In the genomic region with DNA sequence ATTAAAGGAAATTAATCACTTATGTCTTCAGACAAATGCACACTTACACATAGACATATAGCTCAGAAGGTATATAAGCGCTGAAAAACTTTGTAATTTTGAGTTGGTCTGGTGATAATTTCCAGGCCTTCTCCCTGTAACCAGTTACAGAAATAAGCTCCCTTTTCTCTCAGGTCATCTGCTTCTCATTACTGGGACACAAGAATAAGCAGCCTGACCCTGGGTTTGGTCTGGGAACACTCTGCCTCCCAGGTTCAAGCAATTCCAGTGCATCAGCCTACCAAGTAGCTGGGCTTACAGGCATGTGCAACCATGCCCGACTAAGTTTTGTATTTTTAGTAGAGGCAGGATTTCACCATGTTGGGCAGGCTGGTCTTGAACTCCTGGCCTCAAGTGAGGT, we compare ENCODE assay signal across 24 cellular contexts.
A peak's percentile ranks its signal among the peaks of the same experiment; 100 is the strongest.
DNase-seq lines count a peak whose midpoint lies in the region; ATAC-seq and TF ChIP-seq lines count a peak whose summit lies in the region.
"Had no signal": no experiment of that assay in that cellular context is flagged by ENCODE, and none has a peak within 500 bp of the region (broad histone marks: within the 10 kb centered on the region; RNA-seq: fewer than 3 reads in every experiment).

No MANE protein-coding gene starts in this region.

- peak; percentile 4 for DNase-seq in SK-N-SH
- peak; percentile 68 for DNase-seq in fibroblast of gingiva (ENCODE audit: low read depth)
- DNase-seq in mesenchymal stem cell = no peak
- no peak for DNase-seq in glomerular visceral epithelial cell (ENCODE audit: extremely low spot score)
- no peak for DNase-seq in NCI-H128 (lab: John Stamatoyannopoulos, UW; ENCODE audit: unreplicated experiment)
- no peak for DNase-seq in activated T-helper 2 cell treated with anti-CD3 and anti-CD28 coated beads, Interferon-gamma antibody, Interleukin-2, Interleukin-4, amounts not matched to agents 10 μg/mL and 5 μg/mL and 100 μg/mL, durations not matched to agents 14 hours and 24 hours and 36 hours (ENCODE audit: low spot score)
- no peak for DNase-seq in NCI-H1930 (lab: John Stamatoyannopoulos, UW)
- DNase-seq: 8988T; BE2C; Caco-2; CD4-positive, CD25-positive, alpha-beta regulatory T cell; GDM1; HCEC 1CT; Kasumi-1; MG63; NCI-H1092 treated with DMSO at 0.1 percent for 48 hours; NCI-H2227 treated with DMSO at 0.1 percent for 48 hours; NCI-H524; PC-3; RPMI8226; SHP77 treated with DMSO at 0.1 percent for 48 hours had no signal

- TF ChIP-seq CTCF in SK-N-SH (IDR thresholded peaks at IDR 0.05) = no peak

- H3K27me3 ChIP-seq in SK-N-SH (ENCODE audit: insufficient read depth) (no peaks in the 10 kb centered on the region), mesenchymal stem cell (ENCODE audit: control insufficient read depth in 1 of 2, insufficient read depth in 1 of 2, low read length in 2 of 2) (no peaks in the 10 kb centered on the region)
- H3K27me3 ChIP-seq: MG63 had no signal

- H3K4me3 Mint-ChIP-seq in activated T-helper 2 cell treated with anti-CD3 and anti-CD28 coated beads, Interferon-gamma antibody, Interleukin-2, Interleukin-4, amounts not matched to agents 10 μg/mL and 5 μg/mL and 100 μg/mL, durations not matched to agents 14 hours and 24 hours and 36 hours (ENCODE audit: low read depth) = no peak overlapping the region
- H3K4me3 Mint-ChIP-seq: CD4-positive, CD25-positive, alpha-beta regulatory T cell; GM23338; IgD-negative memory B cell had no signal

- H3K14ac ChIP-seq in mesenchymal stem cell (ENCODE audit: low read length in 2 of 2) = peak overlapping the region in 1 of 2 experiments; percentile 55

- no peaks in the 10 kb centered on the region for H3K36me3 ChIP-seq in SK-N-SH (replicated peaks in 1 of 2; ENCODE audit: control insufficient read depth in 1 of 2, insufficient read depth in 2 of 2, low read length in 1 of 2)
- no peaks in the 10 kb centered on the region for H3K36me3 ChIP-seq in mesenchymal stem cell (ENCODE audit: control insufficient read depth in 1 of 2, insufficient read depth in 2 of 2, low read depth in 1 of 2, low read length in 2 of 2)
- H3K36me3 ChIP-seq: BE2C, MG63 had no signal

- no peaks in the 10 kb centered on the region for H3K9me3 Mint-ChIP-seq in activated T-helper 2 cell treated with anti-CD3 and anti-CD28 coated beads, Interferon-gamma antibody, Interleukin-2, Interleukin-4, amounts not matched to agents 10 μg/mL and 5 μg/mL and 100 μg/mL, durations not matched to agents 14 hours and 24 hours and 36 hours
- H3K9me3 Mint-ChIP-seq: CD4-positive, CD25-positive, alpha-beta regulatory T cell; GM23338; IgD-negative memory B cell had no signal

- no peak overlapping the region for H3K4me3 ChIP-seq in SK-N-SH (ENCODE audit: low read depth in 2 of 2, low read length in 1 of 2)
- no peak overlapping the region for H3K4me3 ChIP-seq in mesenchymal stem cell (ENCODE audit: insufficient read depth in 1 of 2, low read depth in 1 of 2, low read length in 2 of 2)
- H3K4me3 ChIP-seq: GM23338, MG63 had no signal

- H2BK12ac ChIP-seq in mesenchymal stem cell (ENCODE audit: low read length in 2 of 2) = no peak overlapping the region

- no peak for TF ChIP-seq RAD21 in SK-N-SH (IDR thresholded peaks at IDR 0.05; ENCODE audit: low read length)

- peaks cover 0 to 7% of the 10 kb centered on the region in 2 experiments; a peak in 1 of 4 replicates for H3K4me1 ChIP-seq in SK-N-SH (ENCODE audit: control insufficient read depth in 1 of 2, insufficient read depth in 2 of 2, low read depth in 1 of 2, low read length in 1 of 2)
- no peaks in the 10 kb centered on the region for H3K4me1 ChIP-seq in mesenchymal stem cell (ENCODE audit: control insufficient read depth, insufficient read depth, low read depth, low read length)
- H3K4me1 ChIP-seq: BE2C, Caco-2 had no signal

- H3K9me3 ChIP-seq in SK-N-SH (no peaks in the 10 kb centered on the region), mesenchymal stem cell (ENCODE audit: control insufficient read depth, low read length) (no peaks in the 10 kb centered on the region)
- H3K9me3 ChIP-seq: BE2C, Caco-2, MG63 had no signal

- no peaks in the 10 kb centered on the region for H3F3A ChIP-seq in SK-N-SH (replicated peaks; ENCODE audit: insufficient read depth)

- no peak overlapping the region for H3K9ac ChIP-seq in SK-N-SH
- no peak overlapping the region for H3K9ac ChIP-seq in mesenchymal stem cell (ENCODE audit: low read length)

- no peak for TF ChIP-seq EP300 in SK-N-SH (IDR thresholded peaks at IDR 0.05; ENCODE audit: borderline replicate concordance in 1 of 2, low read depth in 1 of 2, low read length in 1 of 2)

- no peaks in the 10 kb centered on the region for H4K20me1 ChIP-seq in SK-N-SH (ENCODE audit: insufficient read depth)

- peak overlapping the region; percentile 63 for H2BK15ac ChIP-seq in mesenchymal stem cell (ENCODE audit: low read depth, poor library complexity, severe bottlenecking)

- H3K23ac ChIP-seq in mesenchymal stem cell (ENCODE audit: low read length in 2 of 2) = no peak overlapping the region

- no peaks in the 10 kb centered on the region for H3K36me3 Mint-ChIP-seq in activated T-helper 2 cell treated with anti-CD3 and anti-CD28 coated beads, Interferon-gamma antibody, Interleukin-2, Interleukin-4, amounts not matched to agents 10 μg/mL and 5 μg/mL and 100 μg/mL, durations not matched to agents 14 hours and 24 hours and 36 hours (ENCODE audit: low read depth)
- H3K36me3 Mint-ChIP-seq: CD4-positive, CD25-positive, alpha-beta regulatory T cell; IgD-negative memory B cell had no signal

- intact Hi-C loops in activated T-helper 2 cell treated with anti-CD3 and anti-CD28 coated beads, Interferon-gamma antibody, Interleukin-2, Interleukin-4, amounts not matched to agents 10 μg/mL and 5 μg/mL and 100 μg/mL, durations not matched to agents 14 hours and 24 hours and 36 hours (cut with micrococcal nuclease) = no loop called here

- CTCF ChIA-PET in SK-N-SH (lab: Yijun Ruan, JAX) = interaction anchor here (1.0 kb wide), 1 partner anchor 58 kb away, joined by 3 read pairs; no protein-coding TSS in a partner anchor

- WGBS in SK-N-SH (ENCODE audit: low lambda C conversion rate) = 43% methylated on average over 2 of the region's 2 CpGs
- WGBS in mesenchymal stem cell = 94% methylated on average over 1 of the region's 2 CpGs

- ATAC-seq in SK-N-SH treated with all-trans-retinoic acid at 6 μM for 48 hours = no peak; the same call in 2 of the 3 replicates
- ATAC-seq: GM23338, PC-3 had no signal

- no peak overlapping the region for H4K91ac ChIP-seq in mesenchymal stem cell (ENCODE audit: low read length)

- H2BK5ac ChIP-seq in mesenchymal stem cell (ENCODE audit: low read depth, low read length, poor library complexity, severe bottlenecking) = no peak overlapping the region

- no peaks in the 10 kb centered on the region for H3K79me1 ChIP-seq in mesenchymal stem cell (replicated peaks; ENCODE audit: low read length, poor library complexity, severe bottlenecking)

- H2AFZ ChIP-seq in SK-N-SH (ENCODE audit: low read depth) (no peak overlapping the region), mesenchymal stem cell (ENCODE audit: low read depth, low read length) (no peak overlapping the region)
- H2AFZ ChIP-seq: GM23338 had no signal

- H3K4me2 ChIP-seq in SK-N-SH = no peak overlapping the region
- no peak overlapping the region for H3K4me2 ChIP-seq in mesenchymal stem cell (ENCODE audit: low read length, poor library complexity, severe bottlenecking)
- H3K4me2 ChIP-seq: GM23338 had no signal

- no peaks in the 10 kb centered on the region for H3K9me2 ChIP-seq in SK-N-SH

- no peaks in the 10 kb centered on the region for H3K4me1 Mint-ChIP-seq in activated T-helper 2 cell treated with anti-CD3 and anti-CD28 coated beads, Interferon-gamma antibody, Interleukin-2, Interleukin-4, amounts not matched to agents 10 μg/mL and 5 μg/mL and 100 μg/mL, durations not matched to agents 14 hours and 24 hours and 36 hours (ENCODE audit: low read depth)
- H3K4me1 Mint-ChIP-seq: CD4-positive, CD25-positive, alpha-beta regulatory T cell had no signal

- POLR2A ChIA-PET in SK-N-SH (lab: Yijun Ruan, JAX) = no interaction called here

- no peak overlapping the region for H4K8ac ChIP-seq in mesenchymal stem cell (ENCODE audit: low read length)

- H3K27ac ChIP-seq in SK-N-SH (ENCODE audit: low read depth in 2 of 2, low read length in 1 of 2) = no peak overlapping the region
- no peak overlapping the region for H3K27ac ChIP-seq in mesenchymal stem cell (ENCODE audit: low read length, poor library complexity, severe bottlenecking)

- no peak overlapping the region for H3K4ac ChIP-seq in mesenchymal stem cell (ENCODE audit: low read depth in 1 of 2, low read length in 2 of 2)

- H2BK120ac ChIP-seq in mesenchymal stem cell (ENCODE audit: low read depth, low read length) = no peak overlapping the region

- H3K27me3 Mint-ChIP-seq in activated T-helper 2 cell treated with anti-CD3 and anti-CD28 coated beads, Interferon-gamma antibody, Interleukin-2, Interleukin-4, amounts not matched to agents 10 μg/mL and 5 μg/mL and 100 μg/mL, durations not matched to agents 14 hours and 24 hours and 36 hours (ENCODE audit: low read depth) = peaks cover 10% of the 10 kb centered on the region

- no peak overlapping the region for H3K18ac ChIP-seq in mesenchymal stem cell (ENCODE audit: low read depth in 1 of 2, low read length in 2 of 2)

- no peak overlapping the region for H3K27ac Mint-ChIP-seq in activated T-helper 2 cell treated with anti-CD3 and anti-CD28 coated beads, Interferon-gamma antibody, Interleukin-2, Interleukin-4, amounts not matched to agents 10 μg/mL and 5 μg/mL and 100 μg/mL, durations not matched to agents 14 hours and 24 hours and 36 hours
- H3K27ac Mint-ChIP-seq: CD4-positive, CD25-positive, alpha-beta regulatory T cell; GM23338; IgD-negative memory B cell had no signal

- H2AK5ac ChIP-seq in mesenchymal stem cell (ENCODE audit: low read length, severe bottlenecking) = no peak overlapping the region

- no peaks in the 10 kb centered on the region for H3K79me2 ChIP-seq in SK-N-SH (ENCODE audit: insufficient read depth)

TF ChIP-seq in SK-N-SH, 30 proteins besides CTCF, POLR2A, EP300 and RAD21 (continues in another document):
- no peak for TF ChIP-seq EZH2phosphoT487 (IDR thresholded peaks at IDR 0.05; ENCODE audit: borderline replicate concordance, low read depth)

TF ChIP-seq in SK-N-SH treated with all-trans-retinoic acid at 6 μM for 48 hours, 23 proteins besides CTCF, POLR2A, EP300 and RAD21:
- TF ChIP-seq ZNF70 (CRISPR knock-in tag; IDR thresholded peaks at IDR 0.05) = no peak
- TF ChIP-seq TCF4 (CRISPR knock-in tag; IDR thresholded peaks at IDR 0.05; ENCODE audit: borderline replicate concordance) = no peak
- no peak for TF ChIP-seq ESRRG (CRISPR knock-in tag; IDR thresholded peaks at IDR 0.05)
- TF ChIP-seq TOX (CRISPR knock-in tag; IDR thresholded peaks at IDR 0.05; ENCODE audit: borderline replicate concordance) = no peak

Comparison
In these comparisons a context has a peak if more than half of its experiments do, and no peak if none do; other contexts are left out.
1. DNase-seq: peak in SK-N-SH (single experiment) and fibroblast of gingiva (single experiment); none in mesenchymal stem cell (single experiment), glomerular visceral epithelial cell (single experiment), NCI-H128 (single experiment), activated T-helper 2 cell treated with anti-CD3 and anti-CD28 coated beads, Interferon-gamma antibody, Interleukin-2, Interleukin-4, amounts not matched to agents 10 μg/mL and 5 μg/mL and 100 μg/mL, durations not matched to agents 14 hours and 24 hours and 36 hours (single experiment) and NCI-H1930 (0 of 2).